In genomic region chr7:151876899-151877777, GRCh38 we compare ENCODE assay signal across 8 cellular contexts. TPM values are rescaled to one million over a fixed set of nuclear protein-coding genes. Genes with fewer than 3 reads are reported as not detected.
DNase-seq lines count a peak whose midpoint lies in the region; ATAC-seq and TF ChIP-seq lines count a peak whose summit lies in the region.

TSS of gene PRKAG2 (minus strand) at chr7:151877115. CDS start at chr7:151876620, 495 bp downstream.

- H3K9me2 ChIP-seq in hepatocyte (replicated peaks; ENCODE audit: insufficient read depth): no peaks in the 10 kb centered on the region

- DNase-seq in CD4-positive, alpha-beta T cell: peak; percentile 53 to 75 (median 65)
- DNase-seq in GM20000 (ENCODE audit: low spot score) (peak; percentile 83), ascending aorta (ENCODE audit: low spot score in 2 of 2) (peak in 1 of 2 donors; percentile 87), hepatocyte (ENCODE audit: low spot score) (peak; percentile 73), sciatic nerve (ENCODE audit: low spot score) (peak; percentile 86)

- peak within 1 kb of the TSS; percentile 64 for H3K27ac ChIP-seq in CD4-positive, alpha-beta T cell (ENCODE audit: low read depth, low read length)
- H3K27ac ChIP-seq in ascending aorta (peak within 1 kb of the TSS; percentile 76 to 78), hepatocyte (peak within 1 kb of the TSS; percentile 98)

- intact Hi-C loops in CD4-positive, alpha-beta T cell (cut with DNase I, micrococcal nuclease): loop anchor here (2.0 to 10.0 kb wide), 9 partner anchors 60 to 798 kb away; partner anchors contain the start of genes GALNT11 (in 1 of the 2), KMT2C (in 1 of the 2) and XRCC2 (in 1 of the 2)
- intact Hi-C loops in T-helper 1 cell treated with Interleukin-12 subunit alpha and Interleukin-12 subunit beta and Interleukin-4 antibody, amounts not matched to agents 30 ng/mL and 1 ng/mL, for 36 hours (cut with micrococcal nuclease): loop anchor here (1.0 to 5.0 kb wide), 10 partner anchors 40 to 884 kb away; partner anchors contain the start of genes GALNT11 and XRCC2
- intact Hi-C loops in ascending aorta (cut with DNase I) (loop anchor here (2.0 to 10.0 kb wide), 7 partner anchors 26 to 632 kb away; partner anchors contain the start of genes GALNT11, NUB1, RHEB and SMARCD3), sciatic nerve (cut with DNase I) (no loop called here)

- WGBS in hepatocyte (ENCODE audit: low lambda C conversion rate, missing lambda C conversion rate): 3% methylated on average over 35 of the region's 95 CpGs

- no peak for TF ChIP-seq RAD21 in Ishikawa (IDR thresholded peaks at IDR 0.05; ENCODE audit: low read depth)

- H2AFZ ChIP-seq in hepatocyte: peak within 1 kb of the TSS; percentile 65

- TF ChIP-seq CTCF in CD4-positive, alpha-beta T cell (IDR thresholded peaks at IDR 0.05): peak; percentile 21
- TF ChIP-seq CTCF in GM20000 (IDR thresholded peaks at IDR 0.05; ENCODE audit: extremely low read depth, missing control alignments) (no peak), ascending aorta (IDR thresholded peaks at IDR 0.05) (peak in 1 of 3 experiments; percentile 3), hepatocyte (IDR thresholded peaks at IDR 0.05; ENCODE audit: poor library complexity) (peak; percentile 2)

- peak within 1 kb of the TSS; percentile 93 for H3K27ac Mint-ChIP-seq in CD4-positive, alpha-beta T cell

- no peaks in the 10 kb centered on the region for H3K79me2 ChIP-seq in hepatocyte

- H3K9me3 ChIP-seq in CD4-positive, alpha-beta T cell (ENCODE audit: control insufficient read depth, low read length): no peaks in the 10 kb centered on the region
- no peaks in the 10 kb centered on the region for H3K9me3 ChIP-seq in ascending aorta
- no peaks in the 10 kb centered on the region for H3K9me3 ChIP-seq in hepatocyte (ENCODE audit: low read depth)

- peaks cover 5 to 18% of the 10 kb centered on the region in 2 donors for H3K4me1 ChIP-seq in ascending aorta
- H3K4me1 ChIP-seq in hepatocyte (ENCODE audit: insufficient read depth): peaks cover 6% of the 10 kb centered on the region

- H3K4me2 ChIP-seq in hepatocyte: peak within 1 kb of the TSS; percentile 98

- H3K4me1 Mint-ChIP-seq in CD4-positive, alpha-beta T cell (ENCODE audit: low read depth): peaks cover 30% of the 10 kb centered on the region

- TF ChIP-seq EP300 in Ishikawa (IDR thresholded peaks at IDR 0.05; ENCODE audit: borderline replicate concordance): no peak

- no peaks in the 10 kb centered on the region for H4K20me1 ChIP-seq in hepatocyte (ENCODE audit: insufficient read depth, poor library complexity, severe bottlenecking)

- H3K36me3 ChIP-seq in ascending aorta (no peaks in the 10 kb centered on the region), hepatocyte (replicated peaks; ENCODE audit: insufficient read depth, low read depth) (no peaks in the 10 kb centered on the region)

- H3K4me3 Mint-ChIP-seq in CD4-positive, alpha-beta T cell: peak within 1 kb of the TSS; percentile 99

- H3K9me3 Mint-ChIP-seq in CD4-positive, alpha-beta T cell: no peaks in the 10 kb centered on the region

- POLR2A ChIA-PET in CD4-positive, alpha-beta T cell (lab: Charles Lee): interaction anchor here (0.6 to 2.9 kb wide), 19 partner anchors 9 to 357 kb away, joined by 3 to 29 read pairs (median 4); partner anchors contain the start of gene RHEB

- CTCF ChIA-PET in CD4-positive, alpha-beta T cell (lab: Charles Lee): interaction anchor here (1.0 to 1.3 kb wide), 2 partner anchors 95 to 244 kb away, joined by 3 to 5 read pairs; no protein-coding TSS in a partner anchor

- ATAC-seq in CD4-positive, alpha-beta T cell (ENCODE audit: poor library complexity): peak; percentile 54
- ATAC-seq in sciatic nerve: peak; percentile 47
- ATAC-seq in HG03097 (IDR thresholded peaks at IDR 0.05; ENCODE audit: low FRiP score, unreplicated experiment): no peak

- H3K4me3 ChIP-seq in ascending aorta (peak within 1 kb of the TSS; percentile 93 to 95), hepatocyte (peak within 1 kb of the TSS; percentile 89)

- no peaks in the 10 kb centered on the region for H3K27me3 ChIP-seq in CD4-positive, alpha-beta T cell (ENCODE audit: control insufficient read depth, insufficient read depth, low read length)
- no peaks in the 10 kb centered on the region for H3K27me3 ChIP-seq in ascending aorta
- H3K27me3 ChIP-seq in hepatocyte: peaks cover 16% of the 10 kb centered on the region

- H3K36me3 Mint-ChIP-seq in CD4-positive, alpha-beta T cell (ENCODE audit: low read depth): peaks cover 18% of the 10 kb centered on the region

- no peaks in the 10 kb centered on the region for H3K27me3 Mint-ChIP-seq in CD4-positive, alpha-beta T cell

TF ChIP-seq in Ishikawa, 13 proteins besides CTCF, POLR2A, EP300 and RAD21:
- TF ChIP-seq MAX (IDR thresholded peaks at IDR 0.05): peak; percentile 92
- TF ChIP-seq FOXM1 (IDR thresholded peaks at IDR 0.05; ENCODE audit: borderline replicate concordance, low read depth): no peak
- TF ChIP-seq EGR1 (IDR thresholded peaks at IDR 0.05): peak; percentile 68; the same call in 1 of the 2 replicates
- TF ChIP-seq ZBTB7A (IDR thresholded peaks at IDR 0.05; ENCODE audit: low read depth): no peak
- no peak; the same call in 1 of the 2 replicates for TF ChIP-seq NFIC (IDR thresholded peaks at IDR 0.05)
- no peak for TF ChIP-seq REST (IDR thresholded peaks at IDR 0.05; ENCODE audit: low read depth)
- TF ChIP-seq TEAD4 (IDR thresholded peaks at IDR 0.05): no peak

RNA-seq across cellular contexts. Expression of gene PRKAG2, which starts in this region (rescaled TPM):
- total RNA-seq in CD4-positive, alpha-beta T cell: 10 to 100 TPM; 39.3 to 42.3 TPM
- total RNA-seq in T-helper 1 cell treated with Interleukin-12 subunit alpha and Interleukin-12 subunit beta and Interleukin-4 antibody, amounts not matched to agents 30 ng/mL and 1 ng/mL, for 36 hours: 17.0 and 17.7 TPM in 2 replicates
- total RNA-seq in ascending aorta (26.7 TPM), hepatocyte (14.0 and 17.8 TPM in 2 replicates), sciatic nerve (31.5 TPM)
- 21.8 and 23.4 TPM in 2 replicates for polyA plus RNA-seq in hepatocyte
